Comparison of ENCODE assay signal across 7 cellular contexts in the genomic region with DNA sequence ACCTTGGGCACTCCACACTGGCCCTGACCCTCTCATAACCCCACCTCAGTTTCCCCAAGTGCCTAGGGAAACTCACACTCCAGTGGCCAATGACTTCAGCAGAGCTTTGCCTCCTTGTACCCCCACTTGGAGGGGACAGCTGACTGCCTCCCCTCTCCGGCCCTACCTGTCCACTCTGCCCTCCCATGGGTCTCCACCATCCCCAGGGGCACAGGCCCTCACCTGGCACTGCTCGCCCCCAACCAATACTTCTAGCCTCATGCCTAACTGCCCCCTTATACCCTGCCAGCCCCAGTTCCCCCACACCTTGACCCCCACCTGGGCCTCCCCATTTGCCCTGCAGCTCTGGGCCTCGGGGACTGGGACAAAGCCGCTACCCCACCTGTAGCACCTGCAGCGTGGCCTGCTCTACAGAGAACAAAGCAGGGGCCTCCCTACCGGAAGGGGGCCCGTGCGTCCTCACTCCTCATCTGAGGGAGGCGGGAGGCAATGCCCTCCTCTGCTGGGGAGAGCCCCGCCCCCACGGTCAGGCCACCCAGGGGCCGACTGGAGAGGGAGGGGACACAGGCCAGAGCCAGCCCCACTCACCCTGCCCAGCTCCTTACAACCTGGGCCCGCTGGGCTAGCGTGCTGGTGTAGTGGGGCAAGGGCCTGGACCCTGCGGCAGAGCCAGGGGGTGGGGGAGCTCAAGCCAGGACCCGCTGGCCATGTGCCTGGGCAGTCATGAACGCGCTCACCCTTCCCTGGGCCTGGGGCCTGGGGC.
A peak's percentile ranks its signal among the peaks of the same experiment; 100 is the strongest.
DNase-seq lines count a peak whose midpoint lies in the region; ATAC-seq lines count a peak whose summit lies in the region.
"Had no signal": no experiment of that assay in that cellular context is flagged by ENCODE, and none has a peak within 500 bp of the region (broad histone marks: within the 10 kb centered on the region; RNA-seq: fewer than 3 reads in every experiment).

No MANE protein-coding gene starts in this region.

- H3K4me1 ChIP-seq in duodenal mucosa (ENCODE audit: control insufficient read depth in 1 of 2, insufficient read depth in 2 of 2, low read length in 2 of 2) (peaks cover 4 to 35% of the 10 kb centered on the region in 2 donors), rectal smooth muscle tissue (ENCODE audit: control insufficient read depth, insufficient read depth, low read length) (peaks cover 79% of the 10 kb centered on the region)

- H3K27ac ChIP-seq in duodenal mucosa (ENCODE audit: low read depth, low read length) (peak overlapping the region; percentile 58), rectal smooth muscle tissue (ENCODE audit: low read depth, low read length) (peak overlapping the region; percentile 88)

- no peak overlapping the region for H3K4me3 ChIP-seq in duodenal mucosa (ENCODE audit: low read depth in 1 of 2, low read length in 2 of 2)
- peak overlapping the region; percentile 36 for H3K4me3 ChIP-seq in rectal smooth muscle tissue (ENCODE audit: low read length)

- H3K9me3 ChIP-seq in duodenal mucosa (ENCODE audit: control insufficient read depth in 1 of 2, low read length in 2 of 2) = no peaks in the 10 kb centered on the region

- ATAC-seq in HG03565 (IDR thresholded peaks at IDR 0.05; ENCODE audit: unreplicated experiment) = no peak

- H3K27me3 ChIP-seq in duodenal mucosa (ENCODE audit: control insufficient read depth in 1 of 2, insufficient read depth in 2 of 2, low read length in 2 of 2) = no peaks in the 10 kb centered on the region
- no peaks in the 10 kb centered on the region for H3K27me3 ChIP-seq in rectal smooth muscle tissue (ENCODE audit: control insufficient read depth, insufficient read depth, low read length)

- H3K36me3 ChIP-seq in duodenal mucosa (ENCODE audit: control insufficient read depth in 1 of 2, insufficient read depth in 2 of 2, low read length in 2 of 2) (no peaks in the 10 kb centered on the region), rectal smooth muscle tissue (ENCODE audit: control insufficient read depth, insufficient read depth, low read length) (peaks cover 4% of the 10 kb centered on the region)

- DNase-seq in HK-2 (ENCODE audit: unreplicated experiment) (peak; percentile 62), NAMALWA (ENCODE audit: low spot score) (no peak), NOMO-1 treated with DMSO at 0.1 percent for 48 hours (lab: John Stamatoyannopoulos, UW; ENCODE audit: unreplicated experiment) (no peak)
- DNase-seq: activated T-cell treated with anti-CD3 and anti-CD28 coated beads for 4 hours had no signal

- H3K9ac ChIP-seq in duodenal mucosa (ENCODE audit: low read depth in 1 of 2, low read length in 2 of 2) (no peak overlapping the region), rectal smooth muscle tissue (ENCODE audit: low read length) (no peak overlapping the region)
